ENCODE assay signal across 11 cellular contexts in the genomic region with DNA sequence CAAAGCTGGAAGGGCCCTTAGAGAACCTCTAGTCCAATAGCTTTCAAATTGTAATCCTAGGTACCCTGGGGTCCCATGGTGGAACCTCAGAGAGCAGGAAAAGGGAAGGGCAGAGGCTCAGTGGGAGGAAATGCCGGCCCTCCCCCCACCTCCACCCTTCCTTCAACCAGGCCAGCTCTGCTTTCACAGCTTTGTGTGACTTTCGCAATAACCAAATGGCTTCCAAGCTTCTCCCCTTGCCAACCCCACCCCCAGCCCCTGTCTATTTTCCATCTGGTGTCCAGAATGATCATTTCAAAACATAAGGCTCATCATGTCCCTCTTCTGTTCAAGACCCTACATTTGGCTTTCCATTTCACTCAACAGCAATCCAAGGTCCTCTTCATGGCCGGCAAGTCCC.
DNase-seq lines count a peak whose midpoint lies in the region; ATAC-seq lines count a peak whose summit lies in the region.
"Had no signal": no experiment of that assay in that cellular context is flagged by ENCODE, and none has a peak within 500 bp of the region (broad histone marks: within the 10 kb centered on the region; RNA-seq: fewer than 3 reads in every experiment).

No MANE protein-coding gene starts in this region.

- DNase-seq in HuH-7 (ENCODE audit: low spot score) (peak; percentile 48), SKM-1 (lab: John Stamatoyannopoulos, UW; ENCODE audit: unreplicated experiment) (peak; percentile 53), left cardiac atrium (peak; percentile 63), skeletal muscle cell (ENCODE audit: low read depth) (peak; percentile 56), NCI-H2107 treated with DMSO at 0.1 percent for 48 hours (lab: John Stamatoyannopoulos, UW; ENCODE audit: unreplicated experiment) (no peak), LoVo (ENCODE audit: low spot score) (no peak)
- DNase-seq: activated CD8-positive, alpha-beta memory T cell treated with anti-CD3 and anti-CD28 coated beads, Interleukin-2, amount 50 U/mL, for 4 hours; cerebellar nuclear complex; NCI-H2081; ovary had no signal

- no peak overlapping the region for H3K4me3 ChIP-seq in skeletal muscle cell (ENCODE audit: low read depth, low read length)
- H3K4me3 ChIP-seq: ovary had no signal

- intact Hi-C loops in left cardiac atrium (cut with DNase I) = no loop called here

- ATAC-seq in left cardiac atrium (peak; percentile 57 to 72), GM19351 (IDR thresholded peaks at IDR 0.05; ENCODE audit: unreplicated experiment) (no peak)

Comparison
In these comparisons a context has a peak if more than half of its experiments do, and no peak if none do; other contexts are left out.
1. DNase-seq: peak in HuH-7 (single experiment), SKM-1 (single experiment), left cardiac atrium (single experiment) and skeletal muscle cell (single experiment); none in NCI-H2107 treated with DMSO at 0.1 percent for 48 hours (single experiment) and LoVo (single experiment).